In genomic region chrX:2330487-2330886, GRCh38 we compare ENCODE assay signal across 21 cellular contexts.
"Had no signal": no experiment of that assay in that cellular context is flagged by ENCODE, and none has a peak within 500 bp of the region (broad histone marks: within the 10 kb centered on the region; RNA-seq: fewer than 3 reads in every experiment).

No MANE protein-coding gene starts in this region.

- H3K4me3 ChIP-seq: hepatocyte, left ventricle myocardium inferior, lung, mucosa of descending colon, neural progenitor cell, ovary, right atrium auricular region, skin epidermis, tibial nerve, uterus had no signal

- H3K27me3 ChIP-seq: hepatocyte, neural progenitor cell, ovary, right atrium auricular region, tibial nerve, uterus had no signal

- H3K27ac ChIP-seq: hepatocyte, left ventricle myocardium inferior, neural progenitor cell, ovary, right atrium auricular region, skin epidermis, tibial nerve, uterus had no signal

- H3K4me1 ChIP-seq: neural progenitor cell, right atrium auricular region, tibial nerve, uterus had no signal

- H3K9ac ChIP-seq: neural progenitor cell had no signal

- DNase-seq: islet precursor cell; left ventricle myocardium inferior; midbrain; mucosa of descending colon; naive thymus-derived CD8-positive, alpha-beta T cell; ovary; stimulated activated CD4-positive, alpha-beta T cell treated with anti-CD3 and anti-CD28 coated beads, Interleukin-12 subunit alpha, Interleukin-12 subunit beta, amount 100 ng/mL, for 4 hours; stimulated activated CD4-positive, alpha-beta T cell treated with anti-CD3 and anti-CD28 coated beads, Interleukin-15, amount 100 ng/mL, for 24 hours; stimulated activated CD4-positive, alpha-beta T cell treated with anti-CD3 and anti-CD28 coated beads, Interleukin-2, amount 100 ng/mL, for 24 hours; stimulated activated CD4-positive, alpha-beta T cell treated with anti-CD3 and anti-CD28 coated beads, Interleukin-4, amount 100 ng/mL, for 1 hour; stimulated activated naive CD4-positive, alpha-beta T cell treated with Interleukin-2 at 50 U/mL for 16 hours; stimulated activated naive CD8-positive, alpha-beta T cell treated with anti-CD3 and anti-CD28 coated beads, Interleukin-15, amount 100 ng/mL, for 72 hours; substantia nigra; uterus had no signal

- H3K4me2 ChIP-seq: hepatocyte, neural progenitor cell had no signal

- H3K9me3 ChIP-seq: left ventricle myocardium inferior, mucosa of descending colon, ovary, right atrium auricular region, tibial nerve, uterus had no signal

- H2AFZ ChIP-seq: hepatocyte, neural progenitor cell had no signal

- H3K36me3 ChIP-seq: left ventricle myocardium inferior, neural progenitor cell, ovary, right atrium auricular region, tibial nerve, uterus had no signal

- ATAC-seq: mucosa of descending colon; naive thymus-derived CD8-positive, alpha-beta T cell; sciatic nerve; stimulated activated naive CD8-positive, alpha-beta T cell treated with anti-CD3 and anti-CD28 coated beads, Interleukin-15, amount 100 ng/mL, for 72 hours had no signal
